In genomic region chr11:36928621-36929020, GRCh38 we compare ENCODE assay signal across 34 cellular contexts.
"Had no signal": no experiment of that assay in that cellular context is flagged by ENCODE, and none has a peak within 500 bp of the region (broad histone marks: within the 10 kb centered on the region; RNA-seq: fewer than 3 reads in every experiment).

No MANE protein-coding gene starts in this region.

- H3K9me3 ChIP-seq: MG63 had no signal

- H3K4me3 ChIP-seq: MG63 had no signal

- H3K36me3 ChIP-seq: MG63 had no signal

- DNase-seq: Karpas-422, Kasumi-1, MG63, MV-4-11, NCI-H1048, NCI-H1092, NCI-H1092 treated with DMSO at 0.1 percent for 48 hours, NCI-H1105, NCI-H1105 treated with DMSO at 0.1 percent for 48 hours, NCI-H1417, NCI-H1417 treated with DMSO at 0.1 percent for 48 hours, NCI-H1436, NCI-H1436 treated with DMSO at 0.1 percent for 48 hours, NCI-H146, NCI-H1694, NCI-H1694 treated with DMSO at 0.1 percent for 48 hours, NCI-H187, NCI-H187 treated with DMSO at 0.1 percent for 48 hours, NCI-H1930, NCI-H2029, NCI-H2029 treated with DMSO at 0.1 percent for 48 hours, NCI-H2081, NCI-H2081 treated with DMSO at 0.1 percent for 48 hours, NCI-H2107, NCI-H2171, NCI-H2171 treated with DMSO at 0.1 percent for 48 hours, NCI-H2227 treated with DMSO at 0.1 percent for 48 hours, NCI-H226, NCI-H345, NCI-H446, NCI-H446 treated with DMSO at 0.1 percent for 48 hours, NCI-H510A, NCI-H510A treated with DMSO at 0.1 percent for 48 hours, NCI-H524 had no signal

- H3K27me3 ChIP-seq: MG63 had no signal
